1 cellular context compared by ENCODE assay signal in genomic region chr20:17985388-17986018, GRCh38.
TF ChIP-seq lines count a peak whose summit lies in the region.

No MANE protein-coding gene starts in this region.

TF ChIP-seq in HepG2, 621 proteins besides CTCF, POLR2A, EP300 and RAD21 (continued from another document and continues in another):
- no peak for TF ChIP-seq ZNF563 (CRISPR knock-in tag; IDR thresholded peaks at IDR 0.05)
- TF ChIP-seq ZBTB20 (CRISPR knock-in tag; IDR thresholded peaks at IDR 0.05; ENCODE audit: borderline replicate concordance, low read depth): peak; percentile 78
- peak; percentile 86 for TF ChIP-seq MAX (IDR thresholded peaks at IDR 0.05)
- no peak for TF ChIP-seq ZNF569 (CRISPR knock-in tag; IDR thresholded peaks at IDR 0.05; ENCODE audit: borderline replicate concordance)
- no peak for TF ChIP-seq STAT5B (CRISPR knock-in tag; IDR thresholded peaks at IDR 0.05)
- no peak for TF ChIP-seq ZNF878 (CRISPR knock-in tag; IDR thresholded peaks at IDR 0.05)
- peak; percentile 11; the same call in 1 of the 2 replicates for TF ChIP-seq STAG1 (CRISPR knock-in tag; IDR thresholded peaks at IDR 0.05)
- no peak for TF ChIP-seq ZNF432 (CRISPR knock-in tag; IDR thresholded peaks at IDR 0.05; ENCODE audit: borderline replicate concordance)
- peak; percentile 73; the same call in 1 of the 2 replicates for TF ChIP-seq SNAPC2 (CRISPR knock-in tag; IDR thresholded peaks at IDR 0.05)
- TF ChIP-seq ZBTB1 (CRISPR knock-in tag; IDR thresholded peaks at IDR 0.05; ENCODE audit: borderline replicate concordance): no peak
- TF ChIP-seq ESRRA (CRISPR knock-in tag; IDR thresholded peaks at IDR 0.05; ENCODE audit: low read depth): peak; percentile 71; the same call in 1 of the 2 replicates
- TF ChIP-seq BCLAF1 (IDR thresholded peaks at IDR 0.05): no peak
- no peak for TF ChIP-seq ZSCAN20 (CRISPR knock-in tag; IDR thresholded peaks at IDR 0.05; ENCODE audit: borderline replicate concordance)
- TF ChIP-seq KMT2B (CRISPR knock-in tag; IDR thresholded peaks at IDR 0.05): peak; percentile 76; the same call in 1 of the 2 replicates
- TF ChIP-seq ISX (CRISPR knock-in tag; conservative IDR thresholded peaks at IDR 0.05): no peak
- no peak for TF ChIP-seq ZNF720 (CRISPR knock-in tag; IDR thresholded peaks at IDR 0.05)
- TF ChIP-seq TAF1 (CRISPR knock-in tag; IDR thresholded peaks at IDR 0.05): no peak
- no peak for TF ChIP-seq ZNF768 (CRISPR knock-in tag; IDR thresholded peaks at IDR 0.05)
- no peak; the same call in 1 of the 2 replicates for TF ChIP-seq ZNF335 (CRISPR knock-in tag; IDR thresholded peaks at IDR 0.05)
- TF ChIP-seq ZNF225 (CRISPR knock-in tag; IDR thresholded peaks at IDR 0.05): no peak
- no peak for TF ChIP-seq JDP2 (CRISPR knock-in tag; IDR thresholded peaks at IDR 0.05; ENCODE audit: borderline replicate concordance)
- TF ChIP-seq ZBTB39 (CRISPR knock-in tag; IDR thresholded peaks at IDR 0.05): peak; percentile 86
- TF ChIP-seq ZBTB42 (CRISPR knock-in tag; IDR thresholded peaks at IDR 0.05): no peak
- TF ChIP-seq ZNF781 (CRISPR knock-in tag; IDR thresholded peaks at IDR 0.05; ENCODE audit: borderline replicate concordance, not compliant biosample characterization): no peak
- TF ChIP-seq ZNF101 (CRISPR knock-in tag; IDR thresholded peaks at IDR 0.05; ENCODE audit: borderline replicate concordance, low read depth): no peak
- TF ChIP-seq ZNF275 (CRISPR knock-in tag; IDR thresholded peaks at IDR 0.05; ENCODE audit: borderline replicate concordance): no peak
- no peak; the same call in 1 of the 2 replicates for TF ChIP-seq ZNF605 (CRISPR knock-in tag; IDR thresholded peaks at IDR 0.05)
- no peak for TF ChIP-seq MXD3 (CRISPR knock-in tag; IDR thresholded peaks at IDR 0.05)
- TF ChIP-seq NFE2L2 (IDR thresholded peaks at IDR 0.05; ENCODE audit: low read length): no peak
- TF ChIP-seq MATR3 (CRISPR knock-in tag; IDR thresholded peaks at IDR 0.05): no peak
- no peak for TF ChIP-seq ZNF775 (CRISPR knock-in tag; IDR thresholded peaks at IDR 0.05; ENCODE audit: borderline replicate concordance)
- TF ChIP-seq SNAPC5 (CRISPR knock-in tag; IDR thresholded peaks at IDR 0.05; ENCODE audit: borderline replicate concordance): peak; percentile 81; the same call in 1 of the 2 replicates
- no peak for TF ChIP-seq NONO (IDR thresholded peaks at IDR 0.05)
- TF ChIP-seq NONO (CRISPR knock-in tag; conservative IDR thresholded peaks at IDR 0.05): peak; percentile 85
- peak; percentile 96; the same call in 1 of the 2 replicates for TF ChIP-seq SP140L (CRISPR knock-in tag; IDR thresholded peaks at IDR 0.05; ENCODE audit: borderline replicate concordance)
- no peak for TF ChIP-seq CBX2 (IDR thresholded peaks at IDR 0.05; ENCODE audit: low read depth, low read length)
- TF ChIP-seq CBX2 (CRISPR knock-in tag; IDR thresholded peaks at IDR 0.05; ENCODE audit: low read depth): no peak
- no peak for TF ChIP-seq PREB (CRISPR knock-in tag; IDR thresholded peaks at IDR 0.05)
- peak; percentile 71; the same call in 1 of the 2 replicates for TF ChIP-seq ARID4A (CRISPR knock-in tag; IDR thresholded peaks at IDR 0.05; ENCODE audit: borderline replicate concordance)
- TF ChIP-seq ZMYM4 (CRISPR knock-in tag; IDR thresholded peaks at IDR 0.05): peak; percentile 45
- TF ChIP-seq ZNF770 (CRISPR knock-in tag; IDR thresholded peaks at IDR 0.05): no peak; the same call in 1 of the 2 replicates
- 0 out of 4 replicates have a peak, but pooled peaks of 1 of the 2 experiments have one; percentile 41 for TF ChIP-seq REST (IDR thresholded peaks at IDR 0.05; ENCODE audit: borderline replicate concordance in 1 of 2, low read depth in 1 of 2, low read length in 2 of 2)
- no peak for TF ChIP-seq ZNF883 (CRISPR knock-in tag; IDR thresholded peaks at IDR 0.05; ENCODE audit: not compliant biosample characterization)
- TF ChIP-seq SIN3B (IDR thresholded peaks at IDR 0.05; ENCODE audit: low read length): 0 out of 2 replicates have a peak, but pooled peaks have one; percentile 52
- TF ChIP-seq ZNF761 (CRISPR knock-in tag; conservative IDR thresholded peaks at IDR 0.05): no peak
- peak; percentile 82; the same call in 1 of the 2 replicates for TF ChIP-seq SOX13 (IDR thresholded peaks at IDR 0.05)
- peak in 1 of 2 experiments; percentile 92; a peak in 2 of 4 replicates for TF ChIP-seq SOX13 (CRISPR knock-in tag; conservative IDR thresholded peaks at IDR 0.05 in 1 of 2, IDR thresholded peaks at IDR 0.05 in 1 of 2)
- no peak for TF ChIP-seq CENPT (CRISPR knock-in tag; IDR thresholded peaks at IDR 0.05; ENCODE audit: low read depth)
- no peak for TF ChIP-seq SP1 (IDR thresholded peaks at IDR 0.05)
- peak; percentile 52 for TF ChIP-seq SP1 (CRISPR knock-in tag; IDR thresholded peaks at IDR 0.05)
- no peak; the same call in 1 of the 2 replicates for TF ChIP-seq ZNF510 (CRISPR knock-in tag; IDR thresholded peaks at IDR 0.05; ENCODE audit: low read depth)
